In the genomic region with DNA sequence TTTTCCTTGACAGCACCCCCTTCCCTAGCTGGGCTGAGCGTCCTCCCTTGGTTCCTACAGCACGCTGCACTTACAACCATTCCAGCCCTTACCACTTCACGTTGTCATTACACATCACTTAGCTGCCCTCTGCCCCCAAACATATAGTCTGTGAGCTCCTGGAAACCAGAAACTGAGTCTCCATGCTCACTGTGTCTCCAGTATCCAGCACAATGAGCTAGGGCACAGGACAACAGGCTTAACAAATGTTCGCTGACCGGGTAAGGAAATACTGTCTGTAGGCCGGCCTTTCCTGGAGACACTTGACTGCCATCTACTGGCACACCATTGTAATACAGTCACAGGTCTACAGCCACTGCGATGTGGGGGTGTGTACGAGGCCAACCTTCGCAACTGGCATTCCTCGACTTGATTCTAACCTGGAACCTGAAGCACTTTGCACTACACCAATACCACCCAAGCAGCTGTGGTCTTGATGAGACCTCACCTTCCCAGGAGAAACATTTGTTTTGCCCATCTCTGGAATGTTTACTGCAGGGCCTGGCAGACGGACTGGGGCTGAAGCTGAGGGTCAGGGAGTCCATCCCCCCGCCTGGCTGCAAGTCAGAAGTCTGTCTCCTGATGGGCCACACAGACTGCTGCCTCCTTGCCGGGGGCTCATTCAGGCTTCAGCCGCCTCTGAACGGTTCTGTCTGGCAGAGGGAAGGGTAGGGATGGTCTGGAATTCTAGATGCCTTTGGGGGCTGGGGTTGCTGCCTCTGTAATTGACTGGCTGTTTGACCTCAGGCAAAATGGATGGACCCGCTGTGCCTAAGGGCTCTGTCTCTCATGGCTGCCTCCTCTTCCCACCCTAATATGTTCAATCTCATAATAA, we compare ENCODE assay signal across 8 cellular contexts.
DNase-seq lines count a peak whose midpoint lies in the region; ATAC-seq, FAIRE-seq and TF ChIP-seq lines count a peak whose summit lies in the region.

No MANE protein-coding gene starts in this region.

- H3K4me2 ChIP-seq in endothelial cell of umbilical vein (ENCODE audit: insufficient read depth, low read length) (no peak overlapping the region), mesenchymal stem cell (ENCODE audit: low read length, poor library complexity, severe bottlenecking) (no peak overlapping the region)

- POLR2A ChIA-PET in endothelial cell of umbilical vein (lab: Charles Lee) = no interaction called here

- FAIRE-seq in endothelial cell of umbilical vein (lab: Jason Lieb, UNC) = peak; percentile 61

- H2BK15ac ChIP-seq in mesenchymal stem cell (ENCODE audit: low read depth, poor library complexity, severe bottlenecking) = no peak overlapping the region

- no peak overlapping the region for H3K14ac ChIP-seq in mesenchymal stem cell (ENCODE audit: low read length in 2 of 2)

- H3K79me1 ChIP-seq in mesenchymal stem cell (replicated peaks; ENCODE audit: low read length, poor library complexity, severe bottlenecking) = no peaks in the 10 kb centered on the region

- no peak for TF ChIP-seq POLR2A in endothelial cell of umbilical vein (IDR thresholded peaks at IDR 0.05; ENCODE audit: low read depth, low read length)

- no peaks in the 10 kb centered on the region for H4K20me1 ChIP-seq in endothelial cell of umbilical vein (replicated peaks; ENCODE audit: control insufficient read depth, extremely low read depth, insufficient read depth, low read length)

- H4K91ac ChIP-seq in mesenchymal stem cell (ENCODE audit: low read length) = peak overlapping the region; percentile 67

- no peak overlapping the region for H2AFZ ChIP-seq in endothelial cell of umbilical vein (ENCODE audit: low read depth, low read length)
- peak overlapping the region; percentile 57 for H2AFZ ChIP-seq in mesenchymal stem cell (ENCODE audit: low read depth, low read length)

- ATAC-seq in stimulated activated naive CD8-positive, alpha-beta T cell treated with anti-CD3 and anti-CD28 coated beads, Interleukin-15, Interleukin-2, amounts not matched to agents 100 U/mL and 50 U/mL, for 24 hours = peak; percentile 68
- ATAC-seq in GM18519 (IDR thresholded peaks at IDR 0.05; ENCODE audit: low FRiP score, unreplicated experiment) = no peak

- peak; percentile 47 to 54 for TF ChIP-seq CTCF in endothelial cell of umbilical vein (IDR thresholded peaks at IDR 0.05; ENCODE audit: extremely low read depth in 1 of 2, insufficient read depth in 1 of 2, low read depth in 1 of 2, low read length in 2 of 2)

- H3K4ac ChIP-seq in mesenchymal stem cell (ENCODE audit: low read depth in 1 of 2, low read length in 2 of 2) = no peak overlapping the region

- no peaks in the 10 kb centered on the region for H3K79me2 ChIP-seq in endothelial cell of umbilical vein (ENCODE audit: control insufficient read depth, insufficient read depth, low read length)

- no peak overlapping the region for H3K9ac ChIP-seq in endothelial cell of umbilical vein (replicated peaks; ENCODE audit: extremely low read depth, insufficient read depth, low read length)
- H3K9ac ChIP-seq in mesenchymal stem cell (ENCODE audit: low read length) = no peak overlapping the region

- no peaks in the 10 kb centered on the region for H3K4me1 ChIP-seq in endothelial cell of umbilical vein (ENCODE audit: control insufficient read depth, extremely low read depth, insufficient read depth, low read length)
- H3K4me1 ChIP-seq in mesenchymal stem cell (ENCODE audit: control insufficient read depth, insufficient read depth, low read depth, low read length) = no peaks in the 10 kb centered on the region

- H3K4me3 ChIP-seq in endothelial cell of umbilical vein (replicated peaks in 1 of 3; ENCODE audit: insufficient read depth in 1 of 3, low read depth in 1 of 3, low read length in 3 of 3) (no peak overlapping the region), mesenchymal stem cell (ENCODE audit: insufficient read depth in 1 of 2, low read depth in 1 of 2, low read length in 2 of 2) (no peak overlapping the region)

- CTCF ChIA-PET in endothelial cell of umbilical vein (lab: Charles Lee) = interaction anchor here (1.9 kb wide), 1 partner anchor 326 kb away, joined by 7 read pairs; no protein-coding TSS in a partner anchor

- no peak overlapping the region for H3K4me3 Mint-ChIP-seq in activated CD4-positive, alpha-beta T cell treated with anti-CD3 and anti-CD28 coated beads, Interleukin-2, amount 10 ng/mL, durations not matched to agents 24 days and 14 days

- no peak overlapping the region for H2BK5ac ChIP-seq in mesenchymal stem cell (ENCODE audit: low read depth, low read length, poor library complexity, severe bottlenecking)

- no peak overlapping the region for H2BK120ac ChIP-seq in mesenchymal stem cell (ENCODE audit: low read depth, low read length)

- H3K27ac ChIP-seq in endothelial cell of umbilical vein (ENCODE audit: insufficient read depth, low read depth, low read length) (no peak overlapping the region), mesenchymal stem cell (ENCODE audit: low read length, poor library complexity, severe bottlenecking) (no peak overlapping the region)

- no peak overlapping the region for H2AK5ac ChIP-seq in mesenchymal stem cell (ENCODE audit: low read length, severe bottlenecking)

- H3K23ac ChIP-seq in mesenchymal stem cell (ENCODE audit: low read length in 2 of 2) = no peak overlapping the region

- no peaks in the 10 kb centered on the region for H3K9me3 Mint-ChIP-seq in activated CD4-positive, alpha-beta T cell treated with anti-CD3 and anti-CD28 coated beads, Interleukin-2, amount 10 ng/mL, durations not matched to agents 24 days and 14 days

- H3K27me3 ChIP-seq in endothelial cell of umbilical vein (ENCODE audit: control insufficient read depth in 2 of 2, insufficient read depth in 2 of 2, low read length in 2 of 2) (no peaks in the 10 kb centered on the region), mesenchymal stem cell (ENCODE audit: control insufficient read depth in 1 of 2, insufficient read depth in 1 of 2, low read length in 2 of 2) (peaks cover 0 to 26% of the 10 kb centered on the region in 2 experiments)

- H3K9me3 ChIP-seq in endothelial cell of umbilical vein (replicated peaks; ENCODE audit: control insufficient read depth, insufficient read depth, low read length) = no peaks in the 10 kb centered on the region
- no peaks in the 10 kb centered on the region for H3K9me3 ChIP-seq in mesenchymal stem cell (ENCODE audit: control insufficient read depth, low read length)

- peak; percentile 13 to 16 for DNase-seq in activated CD4-positive, alpha-beta T cell treated with anti-CD3 and anti-CD28 coated beads for 24 hours (ENCODE audit: low read depth in 2 of 2)
- DNase-seq in activated CD4-positive, alpha-beta T cell treated with anti-CD3 and anti-CD28 coated beads for 1 hour = no peak
- DNase-seq in NCI-H2107 treated with DMSO at 0.1 percent for 48 hours (lab: John Stamatoyannopoulos, UW; ENCODE audit: unreplicated experiment) = peak; percentile 15
- DNase-seq in activated CD4-positive, alpha-beta T cell treated with anti-CD3 and anti-CD28 coated beads, Interleukin-2, amount 10 ng/mL, durations not matched to agents 24 days and 14 days = peak; percentile 84
- DNase-seq in endothelial cell of umbilical vein (ENCODE audit: low read depth, low spot score) = peak; percentile 8
- DNase-seq in mesenchymal stem cell = peak; percentile 82
- peak; percentile 54 for DNase-seq in stimulated activated naive CD8-positive, alpha-beta T cell treated with anti-CD3 and anti-CD28 coated beads, Interleukin-15, Interleukin-2, amounts not matched to agents 100 U/mL and 50 U/mL, for 24 hours

- H3K36me3 Mint-ChIP-seq in activated CD4-positive, alpha-beta T cell treated with anti-CD3 and anti-CD28 coated beads, Interleukin-2, amount 10 ng/mL, durations not matched to agents 24 days and 14 days (ENCODE audit: low read depth) = no peaks in the 10 kb centered on the region

- peak overlapping the region in 1 of 2 experiments; percentile 92 for H2BK12ac ChIP-seq in mesenchymal stem cell (ENCODE audit: low read length in 2 of 2)

- intact Hi-C loops in activated CD4-positive, alpha-beta T cell treated with anti-CD3 and anti-CD28 coated beads, Interleukin-2, amount 10 ng/mL, durations not matched to agents 24 days and 14 days (cut with micrococcal nuclease) = loop anchor here (2.0 kb wide), 2 partner anchors 325 to 457 kb away; no protein-coding TSS in a partner anchor
- intact Hi-C loops in endothelial cell of umbilical vein (cut with micrococcal nuclease) = loop anchor here (1.0 to 2.0 kb wide), 4 partner anchors 60 to 457 kb away; no protein-coding TSS in a partner anchor

- 39% methylated on average over 16 of the region's 16 CpGs for WGBS in mesenchymal stem cell

- dilution Hi-C loops in endothelial cell of umbilical vein (cut with MboI; ENCODE audit: extremely low pct_ligation_motif_present, low sequenced_read_pairs) = no loop called here

- no peak overlapping the region for H3K27ac Mint-ChIP-seq in activated CD4-positive, alpha-beta T cell treated with anti-CD3 and anti-CD28 coated beads, Interleukin-2, amount 10 ng/mL, durations not matched to agents 24 days and 14 days

- no TSS peak for BruUV-seq in endothelial cell of umbilical vein (replicated peaks; lab: Mats Ljungman, UMichigan)

- H4K8ac ChIP-seq in mesenchymal stem cell (ENCODE audit: low read length) = peak overlapping the region; percentile 61

- peak overlapping the region; percentile 41 to 80 for H3K18ac ChIP-seq in mesenchymal stem cell (ENCODE audit: low read depth in 1 of 2, low read length in 2 of 2)

- H3K4me1 Mint-ChIP-seq in activated CD4-positive, alpha-beta T cell treated with anti-CD3 and anti-CD28 coated beads, Interleukin-2, amount 10 ng/mL, durations not matched to agents 24 days and 14 days = no peaks in the 10 kb centered on the region

- H3K27me3 Mint-ChIP-seq in activated CD4-positive, alpha-beta T cell treated with anti-CD3 and anti-CD28 coated beads, Interleukin-2, amount 10 ng/mL, durations not matched to agents 24 days and 14 days = peaks cover 1% of the 10 kb centered on the region

- H3K36me3 ChIP-seq in endothelial cell of umbilical vein (ENCODE audit: control insufficient read depth in 2 of 2, extremely low read depth in 1 of 2, insufficient read depth in 2 of 2, low read length in 2 of 2) = no peaks in the 10 kb centered on the region
- no peaks in the 10 kb centered on the region for H3K36me3 ChIP-seq in mesenchymal stem cell (ENCODE audit: control insufficient read depth in 1 of 2, insufficient read depth in 2 of 2, low read depth in 1 of 2, low read length in 2 of 2)

- no peaks in the 10 kb centered on the region for H3K9me1 ChIP-seq in endothelial cell of umbilical vein (replicated peaks; ENCODE audit: control insufficient read depth, extremely low read depth, insufficient read depth, low read length)

TF ChIP-seq in endothelial cell of umbilical vein, 7 proteins besides CTCF, POLR2A, EP300 and RAD21 (continues in another document):
- TF ChIP-seq MYC (IDR thresholded peaks at IDR 0.05; ENCODE audit: low read depth, low read length) (no peak), POLR2AphosphoS5 (IDR thresholded peaks at IDR 0.05; ENCODE audit: insufficient read depth, low read depth, low read length) (no peak), JUN (IDR thresholded peaks at IDR 0.05; ENCODE audit: borderline replicate concordance, insufficient read depth, insufficient read length, low read depth) (no peak), FOS (IDR thresholded peaks at IDR 0.05; ENCODE audit: borderline replicate concordance, insufficient read depth, low read length) (no peak), GATA2 (IDR thresholded peaks at IDR 0.05; ENCODE audit: insufficient read depth, insufficient read length, low read depth, low read length) (no peak)
